ENCODE assay signal across 8 cellular contexts in genomic region chr5:143350790-143351603, GRCh38. TPM values are rescaled to one million over a fixed set of nuclear protein-coding genes. Genes with fewer than 3 reads are reported as not detected.
A peak's percentile ranks its signal among the peaks of the same experiment; 100 is the strongest.
DNase-seq lines count a peak whose midpoint lies in the region; ATAC-seq, FAIRE-seq and TF ChIP-seq lines count a peak whose summit lies in the region.

No MANE protein-coding gene starts in this region.

- H3K27me3 ChIP-seq in K562 (ENCODE audit: control insufficient read depth in 2 of 2, insufficient read depth in 2 of 2, low read length in 2 of 2): no peaks in the 10 kb centered on the region

- 0 out of 2 replicates have a peak, but pooled peaks cover 3% of the 10 kb centered on the region for H4K20me1 ChIP-seq in K562 (replicated peaks; ENCODE audit: control insufficient read depth, insufficient read depth, low read length)

- H3K79me2 ChIP-seq in K562 (ENCODE audit: control insufficient read depth, insufficient read depth, low read length): peaks cover 77% of the 10 kb centered on the region

- no peak for FAIRE-seq in K562 (lab: Jason Lieb, UNC)

- no peak overlapping the region for H2AFZ ChIP-seq in K562 (ENCODE audit: low read depth, low read length)

- TF ChIP-seq EP300 in K562 (IDR thresholded peaks at IDR 0.05; ENCODE audit: low read length): no peak

- no peaks in the 10 kb centered on the region for H3K9me1 ChIP-seq in K562 (ENCODE audit: control insufficient read depth, insufficient read depth, low read length)

- ATAC-seq in HG03432 (IDR thresholded peaks at IDR 0.05; ENCODE audit: unreplicated experiment) (peak; percentile 44), K562 (no peak), GM19467 (IDR thresholded peaks at IDR 0.05; ENCODE audit: unreplicated experiment) (no peak), GM18511 (IDR thresholded peaks at IDR 0.05; ENCODE audit: unreplicated experiment) (no peak)

- no peak for TF ChIP-seq POLR2A in K562 (conservative IDR thresholded peaks at IDR 0.05)

- WGBS in K562 (ENCODE audit: insufficient coverage, low coverage, missing lambda C conversion rate): 57% methylated on average over 3 of the region's 3 CpGs

- no peak overlapping the region for H3K9ac ChIP-seq in K562 (ENCODE audit: insufficient read depth in 1 of 2, low read depth in 2 of 2, low read length in 2 of 2)

- intact Hi-C loops in K562 (cut with micrococcal nuclease): no loop called here

- in situ Hi-C loops in K562 (cut with MboI): no loop called here

- POLR2A ChIA-PET in K562 (lab: Yijun Ruan, JAX): no interaction called here

- H3K4me3 ChIP-seq in GM12865 (ENCODE audit: low read depth, low read length) (no peak overlapping the region), K562 (no peak overlapping the region)

- H3K36me3 ChIP-seq in K562 (ENCODE audit: control insufficient read depth, insufficient read depth, low read length): no peaks in the 10 kb centered on the region

- CTCF ChIA-PET in K562 (lab: Yijun Ruan, JAX; ENCODE audit: low intra/inter-chr PET ratio): no interaction called here

- TF ChIP-seq CTCF in GM12865 (IDR thresholded peaks at IDR 0.05; ENCODE audit: insufficient read depth, low read depth, low read length, missing control alignments) (no peak), K562 (IDR thresholded peaks at IDR 0.05 in 2 of 3, conservative IDR thresholded peaks at IDR 0.05 in 1 of 3; ENCODE audit: insufficient read depth in 2 of 3, low read depth in 1 of 3, low read length in 3 of 3) (no peak)

- no peak for TF ChIP-seq RAD21 in K562 (CRISPR knock-in tag; conservative IDR thresholded peaks at IDR 0.05 in 1 of 2, IDR thresholded peaks at IDR 0.05 in 1 of 2)

- no peak overlapping the region for H3K4me2 ChIP-seq in K562 (ENCODE audit: insufficient read depth, low read length)

- peaks cover 2 to 21% of the 10 kb centered on the region in 2 experiments; a peak in 3 of 5 replicates for H3K4me1 ChIP-seq in K562 (replicated peaks in 1 of 2; ENCODE audit: control insufficient read depth in 2 of 2, insufficient read depth in 2 of 2, low read length in 2 of 2)

- no peak overlapping the region for H3K27ac ChIP-seq in K562 (ENCODE audit: extremely low read depth, low read depth, low read length)

- H3K9me3 ChIP-seq in K562 (replicated peaks; ENCODE audit: control insufficient read depth, insufficient read depth, low read depth, low read length): no peaks in the 10 kb centered on the region

- no TSS peak for BruUV-seq in K562 (replicated peaks; lab: Mats Ljungman, UMichigan)

- peak; percentile 42 for DNase-seq in GM12865 (ENCODE audit: low read depth)
- no peak for DNase-seq in K562 (ENCODE audit: extremely low read depth in 1 of 4, low spot score in 3 of 4)
- peak; percentile 79 for DNase-seq in renal cortical epithelial cell (ENCODE audit: low read depth)
- DNase-seq in NCI-H774 (lab: John Stamatoyannopoulos, UW): no peak
- no peak for DNase-seq in stimulated activated naive CD4-positive, alpha-beta T cell (lab: John Stamatoyannopoulos, UW)

TF ChIP-seq in K562, 482 proteins besides CTCF, POLR2A, EP300 and RAD21:
- no peak for TF ChIP-seq DDX20 (tag; IDR thresholded peaks at IDR 0.05; ENCODE audit: low read depth)
- peak; percentile 27; the same call in 1 of the 2 replicates for TF ChIP-seq JUND (IDR thresholded peaks at IDR 0.05; ENCODE audit: borderline replicate concordance, low read depth, low read length)
- TF ChIP-seq JUND (tag; IDR thresholded peaks at IDR 0.05; ENCODE audit: borderline replicate concordance, low read depth, low read length): no peak
- peak; percentile 56 for TF ChIP-seq FOSL1 (tag; conservative IDR thresholded peaks at IDR 0.05)
- no peak for TF ChIP-seq TBL1XR1 (IDR thresholded peaks at IDR 0.05; ENCODE audit: low read length in 2 of 2)
- peak; percentile 70 for TF ChIP-seq MAFG (tag; conservative IDR thresholded peaks at IDR 0.05)
- TF ChIP-seq POLR3A (IDR thresholded peaks at IDR 0.05; ENCODE audit: borderline replicate concordance, extremely low read depth, insufficient read depth, insufficient read length): no peak
- no peak for TF ChIP-seq NR2C1 (IDR thresholded peaks at IDR 0.05)
- peak; percentile 39; the same call in 1 of the 2 replicates for TF ChIP-seq NR2C1 (tag; IDR thresholded peaks at IDR 0.05)
- TF ChIP-seq CEBPG (CRISPR knock-in tag; IDR thresholded peaks at IDR 0.05): no peak
- TF ChIP-seq CEBPG (tag; conservative IDR thresholded peaks at IDR 0.05 in 1 of 2, IDR thresholded peaks at IDR 0.05 in 1 of 2): 0 out of 4 replicates have a peak, but pooled peaks of 1 of the 2 experiments have one; percentile 26
- no peak for TF ChIP-seq MAFK (IDR thresholded peaks at IDR 0.05; ENCODE audit: low read length)
- TF ChIP-seq ZNF347 (CRISPR knock-in tag; IDR thresholded peaks at IDR 0.05; ENCODE audit: low read depth): no peak
- TF ChIP-seq C11orf30 (IDR thresholded peaks at IDR 0.05; ENCODE audit: low read depth): peak; percentile 83
- peak; percentile 42 for TF ChIP-seq ATF3 (IDR thresholded peaks at IDR 0.05)
- no peak for TF ChIP-seq ATF3 (CRISPR knock-in tag; conservative IDR thresholded peaks at IDR 0.05)
- TF ChIP-seq PRPF4 (IDR thresholded peaks at IDR 0.05; ENCODE audit: insufficient read depth, low read depth, low read length, poor library complexity, severe bottlenecking): no peak
- 0 out of 2 replicates have a peak, but pooled peaks have one; percentile 28 for TF ChIP-seq MAFF (IDR thresholded peaks at IDR 0.05; ENCODE audit: low read length)
- peak; percentile 87 for TF ChIP-seq ZNF316 (IDR thresholded peaks at IDR 0.05)
- no peak for TF ChIP-seq CREB3L1 (IDR thresholded peaks at IDR 0.05; ENCODE audit: borderline replicate concordance, low read depth)

RNA-seq across cellular contexts. Expression of gene NR3C1, which starts 52.5 kb away (rescaled TPM):
- total RNA-seq in K562 (2011; cell fraction: chromatin; rRNA removed; ENCODE audit: low replicate concordance): 33.0 and 42.8 TPM in 2 replicates
- 9.5 and 12.0 TPM in 2 replicates for total RNA-seq in K562 (2011; cell fraction: nucleolus; rRNA removed)
- total RNA-seq in K562 (2011; cell fraction: nucleoplasm; rRNA removed): 15.3 and 17.5 TPM in 2 replicates
- total RNA-seq in K562 (2014; rRNA removed): 13.3 and 14.2 TPM in 2 replicates
- total RNA-seq in K562 (2014; rRNA removed; fragmentation: Illumina TruSeq; extraction: Trizol): 25.0 and 29.3 TPM in 2 replicates
- total RNA-seq in K562 (2015; rRNA removed; fragmentation: Illumina TruSeq; extraction: Trizol): 26.2 and 27.5 TPM in 2 replicates
- 33.5 and 36.0 TPM in 2 replicates for total RNA-seq in K562 (2021)
- 12.2 and 15.0 TPM in 2 replicates for polyA plus RNA-seq in K562 (2011; rRNA removed)
- polyA plus RNA-seq in K562 (2011; cell fraction: cytosol; rRNA removed): 4.2 and 7.2 TPM in 2 replicates
- polyA plus RNA-seq in K562 (2011; cell fraction: nucleus; rRNA removed): 6.0 and 8.1 TPM in 2 replicates
- polyA plus RNA-seq in K562 (2012): 14.5 and 14.6 TPM in 2 replicates
- 16.5 and 17.5 TPM in 2 replicates for polyA plus RNA-seq in K562 (2014; fragmentation: Illumina TruSeq; extraction: Trizol)
- polyA plus RNA-seq in K562 (2014; fragmentation: Nextera tagmentation; extraction: Ambion mirVana): 10 to 100 TPM in 1 of 2 experiments, 1 to 10 TPM in 1; 8.2 to 10.1 TPM
- polyA plus RNA-seq in K562 (2014; rRNA removed): 10.1 and 10.4 TPM in 2 replicates
- 36.4 and 41.1 TPM in 2 replicates for polyA minus RNA-seq in K562 (2011; rRNA and poly(A)+ RNA removed)
- 12.2 and 16.9 TPM in 2 replicates for polyA minus RNA-seq in K562 (2011; cell fraction: cytosol; rRNA and poly(A)+ RNA removed)
- 15.5 and 32.2 TPM in 2 replicates for polyA minus RNA-seq in K562 (2011; cell fraction: nucleus; rRNA and poly(A)+ RNA removed)
- 40.0 and 42.0 TPM in 2 replicates for total RNA-seq in renal cortical epithelial cell

Comparison
In these comparisons a context has a peak if more than half of its experiments do, and no peak if none do; other contexts are left out.
1. DNase-seq: peak in GM12865 (single experiment) and renal cortical epithelial cell (single experiment); none in K562 (0 of 4), NCI-H774 (single experiment) and stimulated activated naive CD4-positive, alpha-beta T cell (0 of 6).